Comparison of ENCODE assay signal across 13 cellular contexts in genomic region chr16:68658258-68658973, GRCh38. TPM values are rescaled to one million over a fixed set of nuclear protein-coding genes. Genes with fewer than 3 reads are reported as not detected.
DNase-seq lines count a peak whose midpoint lies in the region; TF ChIP-seq lines count a peak whose summit lies in the region.
"Had no signal": no experiment of that assay in that cellular context is flagged by ENCODE, and none has a peak within 500 bp of the region (broad histone marks: within the 10 kb centered on the region; RNA-seq: fewer than 3 reads in every experiment).

No MANE protein-coding gene starts in this region.

- H3K4me3 ChIP-seq in HFF-Myc (replicated peaks; ENCODE audit: low read depth, low read length) (no peak overlapping the region), dorsolateral prefrontal cortex (no peak overlapping the region)
- H3K4me3 ChIP-seq: sigmoid colon had no signal

- TF ChIP-seq CTCF in HFF-Myc (IDR thresholded peaks at IDR 0.05; ENCODE audit: low read depth, low read length, missing control alignments) (no peak), dorsolateral prefrontal cortex (IDR thresholded peaks at IDR 0.05 in 54 of 56, conservative IDR thresholded peaks at IDR 0.05 in 2 of 56; ENCODE audit: low read depth in 1 of 56, partially characterized antibody in 56 of 56) (no peak)

- intact Hi-C loops in dorsolateral prefrontal cortex (cut with DNase I) = no loop called here

- no peak overlapping the region for H3K27ac ChIP-seq in dorsolateral prefrontal cortex

- H3K27me3 ChIP-seq in dorsolateral prefrontal cortex = no peaks in the 10 kb centered on the region

- DNase-seq in HFF-Myc (ENCODE audit: extremely low read depth, low read depth) (peak; percentile 95), amniotic epithelial cell (ENCODE audit: low read depth) (peak; percentile 68), islet precursor cell (peak; percentile 91), ureter (ENCODE audit: low spot score) (peak; percentile 59), dermis blood vessel endothelial cell (no peak), NCI-H2029 (lab: John Stamatoyannopoulos, UW) (no peak), dorsolateral prefrontal cortex (no peak), NCI-H69 (lab: John Stamatoyannopoulos, UW) (no peak)
- DNase-seq: activated CD4-positive, CD25-positive, alpha-beta regulatory T cell; hippocampal formation; NCI-H774; stimulated activated naive CD8-positive, alpha-beta T cell treated with anti-CD3 and anti-CD28 coated beads, Interleukin-15, Interleukin-2, amounts not matched to agents 100 U/mL and 50 U/mL, for 24 hours had no signal

RNA-seq across cellular contexts. Expression of gene CDH3, which starts 13.3 kb away (rescaled TPM):
- total RNA-seq in ureter = 17.4 TPM
- total RNA-seq in dermis blood vessel endothelial cell = 0.19 and 0.85 TPM in 2 replicates
- total RNA-seq in dorsolateral prefrontal cortex = 10 to 100 TPM in 13 of 120 experiments, 1 to 10 TPM in 107; 2.4 to 13.1 (median 6.2) TPM

Comparison
In these comparisons a context has a peak if more than half of its experiments do, and no peak if none do; other contexts are left out.
1. DNase-seq: peak in HFF-Myc (single experiment), amniotic epithelial cell (single experiment), islet precursor cell (single experiment) and ureter (single experiment); none in dermis blood vessel endothelial cell (single experiment), NCI-H2029 (single experiment), dorsolateral prefrontal cortex (0 of 10) and NCI-H69 (single experiment).